Comparison of ENCODE assay signal across 1 cellular context in genomic region chr19:49451430-49452181, GRCh38.
TF ChIP-seq lines count a peak whose summit lies in the region.

PIH1D1 (minus strand) TSS chr19:49451814; CDS start chr19:49451574, 240 bp downstream.

TF ChIP-seq in H1, 55 proteins besides CTCF, POLR2A, EP300 and RAD21 (continued from another document):
- TF ChIP-seq HDAC2 (IDR thresholded peaks at IDR 0.05; ENCODE audit: borderline replicate concordance in 1 of 2, low read depth in 2 of 2, low read length in 2 of 2) (no peak), SAP30 (IDR thresholded peaks at IDR 0.05; ENCODE audit: insufficient read depth, insufficient replicate concordance, low read length) (peak; percentile 73), SRF (IDR thresholded peaks at IDR 0.05; ENCODE audit: low read depth, low read length) (no peak), TAF1 (IDR thresholded peaks at IDR 0.05; ENCODE audit: low read depth, low read length) (peak; percentile 81), KDM4A (IDR thresholded peaks at IDR 0.05; ENCODE audit: low read depth, low read length, severe bottlenecking) (peak; percentile 31), NRF1 (IDR thresholded peaks at IDR 0.05; ENCODE audit: low read depth, low read length) (no peak), JUN (IDR thresholded peaks at IDR 0.05; ENCODE audit: low read depth, low read length) (no peak), CTBP2 (IDR thresholded peaks at IDR 0.05; ENCODE audit: borderline replicate concordance, insufficient read depth, insufficient read length, low read length) (no peak), SIRT6 (IDR thresholded peaks at IDR 0.05; ENCODE audit: low read length) (no peak), BCL11A (IDR thresholded peaks at IDR 0.05; ENCODE audit: low read depth in 2 of 2, low read length in 2 of 2) (no peak), MAX (IDR thresholded peaks at IDR 0.05) (no peak), CREB1 (IDR thresholded peaks at IDR 0.05) (0 out of 2 replicates have a peak, but pooled peaks have one; percentile 33), SP4 (IDR thresholded peaks at IDR 0.05; ENCODE audit: low read length) (peak; percentile 92), GABPA (IDR thresholded peaks at IDR 0.05; ENCODE audit: borderline replicate concordance, insufficient read depth, low read length) (peak; percentile 88; the same call in 1 of the 2 replicates), JUND (IDR thresholded peaks at IDR 0.05; ENCODE audit: low read length) (no peak), ZNF274 (IDR thresholded peaks at IDR 0.05; ENCODE audit: borderline replicate concordance, extremely low read depth, low read length) (no peak), SIN3A (conservative IDR thresholded peaks at IDR 0.05 in 1 of 2, IDR thresholded peaks at IDR 0.05 in 1 of 2; ENCODE audit: low read depth in 1 of 2, low read length in 2 of 2) (peak in 1 of 2 experiments; percentile 90; a peak in 2 of 4 replicates), TAF7 (optimal IDR thresholded peaks at IDR 0.05; ENCODE audit: borderline replicate concordance, low read depth, low read length) (no peak), EZH2 (IDR thresholded peaks at IDR 0.05; ENCODE audit: low read depth, low read length, severe bottlenecking) (no peak), HDAC6 (IDR thresholded peaks at IDR 0.05; ENCODE audit: low read depth, low read length) (no peak), ATF3 (IDR thresholded peaks at IDR 0.05; ENCODE audit: insufficient read depth, low read depth, low read length) (no peak), ASH2L (IDR thresholded peaks at IDR 0.05; ENCODE audit: low read length) (peak; percentile 55), TCF12 (IDR thresholded peaks at IDR 0.05; ENCODE audit: low read depth, low read length) (no peak), CBX5 (IDR thresholded peaks at IDR 0.05; ENCODE audit: low read depth, low read length) (no peak), KDM5A (IDR thresholded peaks at IDR 0.05; ENCODE audit: low read length) (peak; percentile 40; the same call in 1 of the 2 replicates), KDM1A (IDR thresholded peaks at IDR 0.05; ENCODE audit: borderline replicate concordance, low read length) (no peak), POU5F1 (IDR thresholded peaks at IDR 0.05; ENCODE audit: low read depth, low read length) (no peak), SP1 (IDR thresholded peaks at IDR 0.05; ENCODE audit: low read depth, low read length) (peak; percentile 45; the same call in 1 of the 2 replicates), FOSL1 (IDR thresholded peaks at IDR 0.05; ENCODE audit: insufficient read depth, low read depth, low read length) (no peak), CHD1 (IDR thresholded peaks at IDR 0.05; ENCODE audit: low read depth, low read length) (no peak), TEAD4 (IDR thresholded peaks at IDR 0.05; ENCODE audit: low read depth, low read length) (no peak), NANOG (IDR thresholded peaks at IDR 0.05; ENCODE audit: insufficient read depth, low read depth, low read length, poor library complexity, severe bottlenecking) (no peak), PHF8 (conservative IDR thresholded peaks at IDR 0.05; ENCODE audit: low read depth, low read length) (peak; percentile 59), YY1 (IDR thresholded peaks at IDR 0.05; ENCODE audit: low read depth, low read length) (no peak), SUZ12 (IDR thresholded peaks at IDR 0.05; ENCODE audit: low read length) (no peak), ATF2 (IDR thresholded peaks at IDR 0.05; ENCODE audit: low read length) (0 out of 2 replicates have a peak, but pooled peaks have one; percentile 58), BRCA1 (IDR thresholded peaks at IDR 0.05; ENCODE audit: low read depth, low read length) (peak; percentile 78), USF2 (IDR thresholded peaks at IDR 0.05; ENCODE audit: low read length) (no peak), GTF2F1 (IDR thresholded peaks at IDR 0.05; ENCODE audit: borderline replicate concordance, low read depth, low read length) (no peak), EGR1 (IDR thresholded peaks at IDR 0.05; ENCODE audit: borderline replicate concordance, low read depth, low read length) (no peak), E2F6 (IDR thresholded peaks at IDR 0.05) (no peak), MAFK (IDR thresholded peaks at IDR 0.05; ENCODE audit: low read depth, low read length) (no peak), TBP (IDR thresholded peaks at IDR 0.05; ENCODE audit: low read depth, low read length) (peak; percentile 60), CHD7 (IDR thresholded peaks at IDR 0.05; ENCODE audit: insufficient replicate concordance, low read length) (no peak), RFX5 (IDR thresholded peaks at IDR 0.05; ENCODE audit: borderline replicate concordance, low read depth, low read length) (no peak), POLR2AphosphoS5 (IDR thresholded peaks at IDR 0.05; ENCODE audit: low read depth, low read length) (peak; percentile 88), BACH1 (IDR thresholded peaks at IDR 0.05; ENCODE audit: low read length) (no peak), RXRA (IDR thresholded peaks at IDR 0.05; ENCODE audit: insufficient read depth, low read depth, low read length) (no peak), SP2 (IDR thresholded peaks at IDR 0.05; ENCODE audit: low read length) (no peak), RBBP5 (IDR thresholded peaks at IDR 0.05; ENCODE audit: borderline replicate concordance, low read depth, low read length) (0 out of 2 replicates have a peak, but pooled peaks have one; percentile 44), CBX8 (IDR thresholded peaks at IDR 0.05; ENCODE audit: borderline replicate concordance, low read depth, low read length) (no peak), CHD2 (IDR thresholded peaks at IDR 0.05; ENCODE audit: low read length) (peak; percentile 95)
TF ChIP-seq in H1: peak in this region for 17.
